ENCODE assay signal across 31 cellular contexts in genomic region chr21:41048141-41048540, GRCh38.
"Had no signal": no experiment of that assay in that cellular context is flagged by ENCODE, and none has a peak within 500 bp of the region (broad histone marks: within the 10 kb centered on the region; RNA-seq: fewer than 3 reads in every experiment).

No MANE protein-coding gene starts in this region.

- H3K27ac ChIP-seq: adrenal gland, brain microvascular endothelial cell, KMS-11, Peyer's patch, SJSA1, WERI-Rb-1 had no signal

- DNase-seq: activated CD4-positive, alpha-beta T cell treated with anti-CD3 and anti-CD28 coated beads, Interleukin-2, amount 10 ng/mL, durations not matched to agents 24 days and 14 days; activated CD4-positive, alpha-beta T cell treated with anti-CD3 and anti-CD28 coated beads, Interleukin-2, amount 50 U/mL, for 4 hours; activated CD4-positive, CD25-positive, alpha-beta regulatory T cell; activated CD8-positive, alpha-beta T cell treated with anti-CD3 and anti-CD28 coated beads for 36 hours; activated gamma-delta T cell; activated naive CD4-positive, alpha-beta T cell treated with Interleukin-2 at 50 U/mL for 16 hours; activated naive CD8-positive, alpha-beta T cell treated with anti-CD3 and anti-CD28 coated beads, Interleukin-2, amount 10 ng/mL, durations not matched to agents 7 days and 5 days; activated T-cell treated with anti-CD3 and anti-CD28 coated beads, Interleukin-2, amount 50 U/mL, for 24 hours; adrenal gland; brain microvascular endothelial cell; central memory CD4-positive, alpha-beta T cell; MM.1S; MV-4-11; NCI-H1092; NCI-H1417 treated with DMSO at 0.1 percent for 48 hours; NCI-H187 treated with DMSO at 0.1 percent for 48 hours; NCI-H2081; NCI-H510A; NCI-H526; NCI-H748 treated with DMSO at 0.1 percent for 48 hours; NK-92 treated with Interleukin-12 subunit alpha and Interleukin-12 subunit beta, amount 100 ng/mL, for 24 hours; PC-3; Peyer's patch; RPMI8226; SHP77 treated with DMSO at 0.1 percent for 48 hours; T-helper 1 cell; T-helper 2 cell; T-helper 9 cell; WERI-Rb-1 had no signal

- ATAC-seq: activated CD8-positive, alpha-beta T cell treated with anti-CD3 and anti-CD28 coated beads for 36 hours; PC-3 had no signal
